ENCODE assay signal across 8 cellular contexts in genomic region chr1:40980068-40980452, GRCh38. TPM values are rescaled to one million over a fixed set of nuclear protein-coding genes. Genes with fewer than 3 reads are reported as not detected.
A peak's percentile ranks its signal among the peaks of the same experiment; 100 is the strongest.
DNase-seq lines count a peak whose midpoint lies in the region; ATAC-seq and TF ChIP-seq lines count a peak whose summit lies in the region.

No MANE protein-coding gene starts in this region.

- peak overlapping the region; percentile 88 for H3K4me3 Mint-ChIP-seq in activated T-cell treated with anti-CD3 and anti-CD28 coated beads, Interleukin-2, amount 50 U/mL, for 4 hours
- peak overlapping the region; percentile 87 for H3K4me3 Mint-ChIP-seq in memory B cell

- H3K27me3 ChIP-seq in brain microvascular endothelial cell (replicated peaks): no peaks in the 10 kb centered on the region
- no peaks in the 10 kb centered on the region for H3K27me3 ChIP-seq in aorta (ENCODE audit: control insufficient read depth in 1 of 2, insufficient read depth in 2 of 2, low read length in 1 of 2)

- peak overlapping the region; percentile 74 for H3K4me3 ChIP-seq in brain microvascular endothelial cell (ENCODE audit: low read depth, low read length)
- peak overlapping the region; percentile 80 to 87 for H3K4me3 ChIP-seq in aorta (ENCODE audit: low read length in 2 of 2)

- H3K36me3 ChIP-seq in brain microvascular endothelial cell (replicated peaks) (peaks cover 18% of the 10 kb centered on the region), aorta (ENCODE audit: control insufficient read depth in 1 of 2, insufficient read depth in 2 of 2, low read length in 1 of 2) (peaks cover 0 to under 1% of the 10 kb centered on the region in 2 donors)

- ATAC-seq in activated T-cell treated with anti-CD3 and anti-CD28 coated beads, Interleukin-2, amount 50 U/mL, for 4 hours: peak; percentile 15 to 18
- ATAC-seq in HG03378 (IDR thresholded peaks at IDR 0.05; ENCODE audit: unreplicated experiment): peak; percentile 9
- ATAC-seq in memory B cell (ENCODE audit: low read depth): peak; percentile 38
- peak; percentile 0 for ATAC-seq in aorta (ENCODE audit: low FRiP score)

- H3K9me3 ChIP-seq in aorta (ENCODE audit: control insufficient read depth, low read length): no peaks in the 10 kb centered on the region

- H3K36me3 Mint-ChIP-seq in activated T-cell treated with anti-CD3 and anti-CD28 coated beads, Interleukin-2, amount 50 U/mL, for 4 hours (ENCODE audit: insufficient read depth): peaks cover 32% of the 10 kb centered on the region
- H3K36me3 Mint-ChIP-seq in memory B cell: peaks cover 10% of the 10 kb centered on the region

- no peak for DNase-seq in activated T-cell treated with anti-CD3 and anti-CD28 coated beads, Interleukin-2, amount 50 U/mL, for 4 hours
- DNase-seq in activated T-cell treated with anti-CD3 and anti-CD28 coated beads for 4 hours: no peak
- no peak for DNase-seq in brain microvascular endothelial cell
- no peak for DNase-seq in memory B cell (ENCODE audit: low spot score in 2 of 2)
- DNase-seq in aorta: no peak
- no peak for DNase-seq in GM13976 (ENCODE audit: low spot score)
- DNase-seq in medulla oblongata (ENCODE audit: extremely low spot score): no peak

- intact Hi-C loops in aorta (cut with DNase I): loop anchor here in 1 of 2 donors (5.0 kb wide), 1 partner anchor 67 kb away; no protein-coding TSS in a partner anchor

- 0 to 1% methylated on average over 31 to 50 of the region's 50 CpGs for WGBS in aorta, 2 donors

- peaks cover 44% of the 10 kb centered on the region for H3K4me1 Mint-ChIP-seq in activated T-cell treated with anti-CD3 and anti-CD28 coated beads, Interleukin-2, amount 50 U/mL, for 4 hours (ENCODE audit: low read depth)
- H3K4me1 Mint-ChIP-seq in memory B cell: peaks cover 17% of the 10 kb centered on the region

- no peaks in the 10 kb centered on the region for H3K9me3 Mint-ChIP-seq in activated T-cell treated with anti-CD3 and anti-CD28 coated beads, Interleukin-2, amount 50 U/mL, for 4 hours
- H3K9me3 Mint-ChIP-seq in memory B cell: no peaks in the 10 kb centered on the region

- TF ChIP-seq CTCF in brain microvascular endothelial cell (IDR thresholded peaks at IDR 0.05; ENCODE audit: low read depth, low read length, missing control alignments) (no peak), GM13976 (IDR thresholded peaks at IDR 0.05; ENCODE audit: borderline replicate concordance, control extremely low read depth, extremely low read depth, insufficient read depth, missing control alignments) (no peak)

- in situ Hi-C loops in brain microvascular endothelial cell (cut with HindIII; ENCODE audit: low pct_ligation_motif_present, low sequenced_read_pairs): no loop called here
- in situ Hi-C loops in GM13976 (cut with MboI; ENCODE audit: low sequenced_read_pairs, unreplicated experiment): no loop called here

- no peaks in the 10 kb centered on the region for H3K4me1 ChIP-seq in aorta (ENCODE audit: control insufficient read depth in 1 of 2, insufficient read depth in 2 of 2, low read length in 2 of 2)

- no peaks in the 10 kb centered on the region for H3K27me3 Mint-ChIP-seq in activated T-cell treated with anti-CD3 and anti-CD28 coated beads, Interleukin-2, amount 50 U/mL, for 4 hours (ENCODE audit: low read depth)
- H3K27me3 Mint-ChIP-seq in memory B cell: no peaks in the 10 kb centered on the region

- peak overlapping the region; percentile 70 for H3K27ac Mint-ChIP-seq in memory B cell

- peak overlapping the region; percentile 85 for H3K27ac ChIP-seq in brain microvascular endothelial cell
- peak overlapping the region; percentile 59 to 64 for H3K27ac ChIP-seq in aorta (ENCODE audit: low read depth in 1 of 2, low read length in 2 of 2)

RNA-seq across cellular contexts. Expression of gene CTPS1, which starts 0.6 kb away (rescaled TPM):
- total RNA-seq in activated T-cell treated with anti-CD3 and anti-CD28 coated beads, Interleukin-2, amount 50 U/mL, for 4 hours: 100 to 1,000 TPM; 194 to 214 (median 194) TPM
- total RNA-seq in aorta: 10 to 100 TPM; 29.9 to 60.6 TPM
- 10 to 100 TPM; 26.7 to 60.2 TPM for polyA plus RNA-seq in aorta

RNA-seq across cellular contexts. Expression of gene SLFNL1, which starts 41.5 kb away (rescaled TPM):
- total RNA-seq in activated T-cell treated with anti-CD3 and anti-CD28 coated beads, Interleukin-2, amount 50 U/mL, for 4 hours: under 1 TPM in 2 of 3 donors, not detected in 1; 0.05 to 0.24 TPM
- total RNA-seq in aorta: 1 to 10 TPM in 1 of 2 donors, under 1 TPM in 1; 0.69 to 1.0 TPM
- polyA plus RNA-seq in aorta: under 1 TPM; 0.38 to 0.51 TPM
